In the genomic region with DNA sequence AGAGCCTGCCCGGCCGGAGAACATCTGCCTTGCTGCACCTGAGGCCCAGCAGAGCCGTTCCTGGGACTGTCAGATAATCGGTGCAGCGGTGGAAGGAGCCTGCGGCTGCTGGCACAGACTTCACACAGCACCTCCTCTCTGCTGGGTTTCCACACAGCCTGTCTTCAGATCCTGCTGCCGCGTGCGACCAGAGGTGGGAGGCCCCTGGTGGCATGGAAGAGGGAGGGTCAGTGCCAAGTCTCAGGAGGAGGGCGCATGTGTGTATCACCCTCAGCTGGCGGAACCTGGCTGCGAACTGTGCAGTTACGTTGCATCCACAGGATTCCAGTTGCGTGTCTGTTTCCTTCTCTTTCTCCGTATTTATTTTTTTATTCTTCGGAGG, we compare ENCODE assay signal across 10 cellular contexts. TPM values are rescaled to one million over a fixed set of nuclear protein-coding genes. Genes with fewer than 3 reads are reported as not detected.
DNase-seq lines count a peak whose midpoint lies in the region; ATAC-seq, FAIRE-seq and TF ChIP-seq lines count a peak whose summit lies in the region.
"Had no signal": no experiment of that assay in that cellular context is flagged by ENCODE, and none has a peak within 500 bp of the region (broad histone marks: within the 10 kb centered on the region; RNA-seq: fewer than 3 reads in every experiment).

No MANE protein-coding gene starts in this region.

- peaks cover 17 to 31% of the 10 kb centered on the region in 2 donors for H3K36me3 Mint-ChIP-seq in activated T-cell treated with anti-CD3 and anti-CD28 coated beads, Interleukin-2, amount 50 U/mL, for 72 hours (ENCODE audit: insufficient read depth in 2 of 2)
- peaks cover 13% of the 10 kb centered on the region for H3K36me3 Mint-ChIP-seq in stimulated activated memory B cell treated with anti-CD40 and anti-IgM and Interleukin-4, amounts not matched to agents 10 μg/mL and 1 μg/mL and 100 μg/mL, for 72 hours

- no peak for ATAC-seq in activated T-cell treated with anti-CD3 and anti-CD28 coated beads, Interleukin-2, amount 50 U/mL, for 72 hours (replicated peaks in 1 of 2)
- ATAC-seq in GM12878: peak; percentile 43
- ATAC-seq in stimulated activated memory B cell treated with anti-CD40 and anti-IgM and Interleukin-4, amounts not matched to agents 10 μg/mL and 1 μg/mL and 100 μg/mL, for 72 hours: no peak
- ATAC-seq in GM21825 (IDR thresholded peaks at IDR 0.05; ENCODE audit: unreplicated experiment): no peak
- no peak for ATAC-seq in HG03095 (IDR thresholded peaks at IDR 0.05; ENCODE audit: unreplicated experiment)
- ATAC-seq in HG03520 (IDR thresholded peaks at IDR 0.05; ENCODE audit: unreplicated experiment): no peak
- ATAC-seq: Panc1 had no signal

- intact Hi-C loops in GM12878 (cut with micrococcal nuclease; ENCODE audit: unreplicated experiment): no loop called here

- peaks cover 28% of the 10 kb centered on the region for H3K4me1 ChIP-seq in GM12878 (ENCODE audit: control insufficient read depth, insufficient read depth, low read length)

- H3K9me3 Mint-ChIP-seq in activated T-cell treated with anti-CD3 and anti-CD28 coated beads, Interleukin-2, amount 50 U/mL, for 72 hours: no peaks in the 10 kb centered on the region
- H3K9me3 Mint-ChIP-seq in stimulated activated memory B cell treated with anti-CD40 and anti-IgM and Interleukin-4, amounts not matched to agents 10 μg/mL and 1 μg/mL and 100 μg/mL, for 72 hours: no peaks in the 10 kb centered on the region

- DNase-seq in activated T-cell treated with anti-CD3 and anti-CD28 coated beads, Interleukin-2, amount 50 U/mL, for 72 hours: no peak
- no peak for DNase-seq in activated T-cell treated with anti-CD3 and anti-CD28 coated beads, Interleukin-2, amount 50 U/mL, for 48 hours
- DNase-seq in NCI-H446 treated with DMSO at 0.1 percent for 48 hours (lab: John Stamatoyannopoulos, UW) (peak; percentile 5), GM12878 (ENCODE audit: low read depth, low spot score) (no peak)
- DNase-seq: dermis blood vessel endothelial cell had no signal

- TF ChIP-seq EP300 in GM12878 (IDR thresholded peaks at IDR 0.05; ENCODE audit: borderline replicate concordance in 1 of 2, control insufficient read depth in 1 of 2, low read depth in 2 of 2, low read length in 2 of 2): no peak

- peak overlapping the region; percentile 92 for H3K4me3 ChIP-seq in GM12878

- no peak for TF ChIP-seq RAD21 in GM12878 (IDR thresholded peaks at IDR 0.05; ENCODE audit: insufficient read depth, low read depth, low read length)

- peaks cover 76% of the 10 kb centered on the region for H3K4me1 Mint-ChIP-seq in activated T-cell treated with anti-CD3 and anti-CD28 coated beads, Interleukin-2, amount 50 U/mL, for 72 hours (ENCODE audit: low read depth)
- peaks cover 72% of the 10 kb centered on the region for H3K4me1 Mint-ChIP-seq in stimulated activated memory B cell treated with anti-CD40 and anti-IgM and Interleukin-4, amounts not matched to agents 10 μg/mL and 1 μg/mL and 100 μg/mL, for 72 hours

- POLR2A ChIA-PET in GM12878 (lab: Charles Lee): interaction anchor here (2.3 to 12.5 kb wide), 4 partner anchors 22 to 79 kb away, joined by 16 to 308 read pairs (median 66); no protein-coding TSS in a partner anchor

- no peaks in the 10 kb centered on the region for H3K9me3 ChIP-seq in GM12878 (replicated peaks; ENCODE audit: control insufficient read depth, insufficient read depth, low read length)

- H3K36me3 ChIP-seq in GM12878 (ENCODE audit: control insufficient read depth in 2 of 2, insufficient read depth in 2 of 2, low read length in 1 of 2): peaks cover 10 to 15% of the 10 kb centered on the region in 2 experiments; a peak in 3 of 4 replicates

- in situ Hi-C loops in GM12878 (cut with MboI): no loop called here

- WGBS in GM12878 (ENCODE audit: insufficient coverage, insufficient replicate concordance, low lambda C conversion rate, missing lambda C conversion rate): under 1% methylated on average over 16 of the region's 16 CpGs

- no peak for FAIRE-seq in GM12878 (lab: Jason Lieb, UNC)

- peak overlapping the region; percentile 90 to 94 for H3K4me3 Mint-ChIP-seq in activated T-cell treated with anti-CD3 and anti-CD28 coated beads, Interleukin-2, amount 50 U/mL, for 72 hours
- H3K4me3 Mint-ChIP-seq in stimulated activated memory B cell treated with anti-CD40 and anti-IgM and Interleukin-4, amounts not matched to agents 10 μg/mL and 1 μg/mL and 100 μg/mL, for 72 hours: peak overlapping the region; percentile 92

- peaks cover 49% of the 10 kb centered on the region for H3K79me2 ChIP-seq in GM12878 (ENCODE audit: control insufficient read depth, insufficient read depth, low read length)

- peak overlapping the region; percentile 81 for H3K27ac ChIP-seq in GM12878 (ENCODE audit: control insufficient read depth, insufficient read depth)

- CTCF ChIA-PET in GM12878 (lab: Yijun Ruan, JAX): interaction anchor here (1.3 to 9.1 kb wide), 10 partner anchors 11 to 420 kb away, joined by 3 to 127 read pairs (median 9); no protein-coding TSS in a partner anchor

- no peak overlapping the region for H2AFZ ChIP-seq in GM12878 (ENCODE audit: control insufficient read depth, low read depth, low read length)

- H3K4me2 ChIP-seq in GM12878 (ENCODE audit: control insufficient read depth, insufficient read depth): peak overlapping the region; percentile 96

- SMC1A ChIA-PET in GM12878 (lab: Charles Lee; ENCODE audit: uncharacterized antibody, unreplicated experiment): interaction anchor here (0.9 to 11.9 kb wide), 8 partner anchors 14 to 117 kb away, joined by 3 to 286 read pairs (median 26); no protein-coding TSS in a partner anchor

- H3K27me3 ChIP-seq in GM12878 (replicated peaks in 1 of 2; ENCODE audit: control insufficient read depth in 2 of 2, insufficient read depth in 2 of 2, low read length in 1 of 2): no peaks in the 10 kb centered on the region

- no peaks in the 10 kb centered on the region for H4K20me1 ChIP-seq in GM12878 (ENCODE audit: control insufficient read depth, insufficient read depth)

- H3K9ac ChIP-seq in GM12878 (ENCODE audit: control insufficient read depth, insufficient read depth, low read length): peak overlapping the region; percentile 79

- no TSS peak for BruUV-seq in GM12878 (replicated peaks; lab: Mats Ljungman, UMichigan)

- no peak overlapping the region for H3K27ac Mint-ChIP-seq in activated T-cell treated with anti-CD3 and anti-CD28 coated beads, Interleukin-2, amount 50 U/mL, for 72 hours
- H3K27ac Mint-ChIP-seq in stimulated activated memory B cell treated with anti-CD40 and anti-IgM and Interleukin-4, amounts not matched to agents 10 μg/mL and 1 μg/mL and 100 μg/mL, for 72 hours: peak overlapping the region; percentile 77

- 0 out of 6 replicates have a peak, but pooled peaks of 1 of the 3 experiments have one; percentile 8 for TF ChIP-seq CTCF in GM12878 (IDR thresholded peaks at IDR 0.05 in 2 of 3, conservative IDR thresholded peaks at IDR 0.05 in 1 of 3; ENCODE audit: control insufficient read depth in 2 of 3, extremely low read depth in 1 of 3, insufficient read depth in 1 of 3, low read depth in 3 of 3, low read length in 3 of 3)

- RAD21 ChIA-PET in GM12878 (lab: Charles Lee; ENCODE audit: unreplicated experiment): interaction anchor here (1.4 to 16.4 kb wide), 8 partner anchors 14 to 387 kb away, joined by 4 to 543 read pairs (median 15); a partner anchor contains a TSS

- TF ChIP-seq POLR2A in GM12878 (IDR thresholded peaks at IDR 0.05; ENCODE audit: low read depth, low read length): peak; percentile 75

- no peaks in the 10 kb centered on the region for H3K27me3 Mint-ChIP-seq in activated T-cell treated with anti-CD3 and anti-CD28 coated beads, Interleukin-2, amount 50 U/mL, for 72 hours (ENCODE audit: low read depth)
- H3K27me3 Mint-ChIP-seq in stimulated activated memory B cell treated with anti-CD40 and anti-IgM and Interleukin-4, amounts not matched to agents 10 μg/mL and 1 μg/mL and 100 μg/mL, for 72 hours: no peaks in the 10 kb centered on the region

RNA-seq across cellular contexts. Expression of a gene that starts 3.3 kb away (rescaled TPM):
- total RNA-seq in activated T-cell treated with anti-CD3 and anti-CD28 coated beads, Interleukin-2, amount 50 U/mL, for 72 hours: 10 to 100 TPM; 22.5 to 24.6 TPM
- 67.1 and 71.0 TPM in 2 replicates for total RNA-seq in GM12878 (2013; cell fraction: nucleolus; rRNA removed)
- total RNA-seq in GM12878 (2014; rRNA removed) (17.5 and 17.8 TPM in 2 replicates), GM12878 (2014; rRNA removed; fragmentation: Illumina TruSeq; extraction: Trizol) (11.4 and 11.9 TPM in 2 replicates), GM12878 (2021) (26.7 and 27.3 TPM in 2 replicates)
- 9.5 TPM for polyA plus RNA-seq in GM12878 (2011; ENCODE audit: low read depth)
- polyA plus RNA-seq in GM12878 (2011; rRNA removed) (28.3 and 37.5 TPM in 2 replicates), GM12878 (2014; fragmentation: Illumina TruSeq; extraction: Trizol) (10.9 and 12.9 TPM in 2 replicates), GM12878 (2014; fragmentation: Nextera tagmentation; extraction: Ambion mirVana) (1 to 10 TPM; 1.1 to 2.4 TPM), GM12878 (2014; rRNA removed) (14.2 and 14.5 TPM in 2 replicates), GM12878 (2016; fragmentation: Nextera tagmentation; extraction: Ambion mirVana) (1 to 10 TPM; 5.3 to 6.4 TPM)
- polyA plus RNA-seq in GM12878 (2011; cell fraction: cytosol; rRNA removed): 29.2 and 33.4 TPM in 2 replicates
- 72.0 and 77.8 TPM in 2 replicates for polyA plus RNA-seq in GM12878 (2011; cell fraction: nucleus; rRNA removed)
- 15.5 and 24.1 TPM in 2 replicates for polyA plus RNA-seq in GM12878 (2012)
- 19.8 and 36.6 TPM in 2 replicates for polyA minus RNA-seq in GM12878 (2011; rRNA and poly(A)+ RNA removed)
- polyA minus RNA-seq in GM12878 (2011; cell fraction: cytosol; rRNA and poly(A)+ RNA removed): 25.1 and 31.9 TPM in 2 replicates
- 35.2 and 48.9 TPM in 2 replicates for polyA minus RNA-seq in GM12878 (2011; cell fraction: nucleus; rRNA and poly(A)+ RNA removed)

RNA-seq across cellular contexts. Expression of a gene that starts 45.8 kb away (rescaled TPM):
- 100 to 1,000 TPM; 131 to 134 TPM for total RNA-seq in activated T-cell treated with anti-CD3 and anti-CD28 coated beads, Interleukin-2, amount 50 U/mL, for 72 hours
- 112 and 118 TPM in 2 replicates for total RNA-seq in GM12878 (2013; cell fraction: nucleolus; rRNA removed)
- 83.1 and 84.1 TPM in 2 replicates for total RNA-seq in GM12878 (2014; rRNA removed)
- total RNA-seq in GM12878 (2014; rRNA removed; fragmentation: Illumina TruSeq; extraction: Trizol): 85.3 and 91.4 TPM in 2 replicates
- 112 and 118 TPM in 2 replicates for total RNA-seq in GM12878 (2021)
- 39.7 TPM for polyA plus RNA-seq in GM12878 (2011; ENCODE audit: low read depth)
- polyA plus RNA-seq in GM12878 (2011; rRNA removed): 122 and 126 TPM in 2 replicates
- polyA plus RNA-seq in GM12878 (2011; cell fraction: cytosol; rRNA removed): 84.0 and 96.4 TPM in 2 replicates
- 61.0 and 62.2 TPM in 2 replicates for polyA plus RNA-seq in GM12878 (2011; cell fraction: nucleus; rRNA removed)
- polyA plus RNA-seq in GM12878 (2012): 65.5 and 72.3 TPM in 2 replicates
- polyA plus RNA-seq in GM12878 (2014; fragmentation: Illumina TruSeq; extraction: Trizol): 90.3 and 96.8 TPM in 2 replicates
- 100 to 1,000 TPM; 283 to 291 TPM for polyA plus RNA-seq in GM12878 (2014; fragmentation: Nextera tagmentation; extraction: Ambion mirVana)
- polyA plus RNA-seq in GM12878 (2014; rRNA removed): 115 and 118 TPM in 2 replicates
- polyA plus RNA-seq in GM12878 (2016; fragmentation: Nextera tagmentation; extraction: Ambion mirVana): 100 to 1,000 TPM; 304 to 319 TPM
- 147 and 184 TPM in 2 replicates for polyA minus RNA-seq in GM12878 (2011; rRNA and poly(A)+ RNA removed)
- polyA minus RNA-seq in GM12878 (2011; cell fraction: cytosol; rRNA and poly(A)+ RNA removed): 51.9 and 53.3 TPM in 2 replicates
- polyA minus RNA-seq in GM12878 (2011; cell fraction: nucleus; rRNA and poly(A)+ RNA removed): 39.7 and 59.7 TPM in 2 replicates
